Comparison of ENCODE assay signal across 27 cellular contexts in the genomic region with DNA sequence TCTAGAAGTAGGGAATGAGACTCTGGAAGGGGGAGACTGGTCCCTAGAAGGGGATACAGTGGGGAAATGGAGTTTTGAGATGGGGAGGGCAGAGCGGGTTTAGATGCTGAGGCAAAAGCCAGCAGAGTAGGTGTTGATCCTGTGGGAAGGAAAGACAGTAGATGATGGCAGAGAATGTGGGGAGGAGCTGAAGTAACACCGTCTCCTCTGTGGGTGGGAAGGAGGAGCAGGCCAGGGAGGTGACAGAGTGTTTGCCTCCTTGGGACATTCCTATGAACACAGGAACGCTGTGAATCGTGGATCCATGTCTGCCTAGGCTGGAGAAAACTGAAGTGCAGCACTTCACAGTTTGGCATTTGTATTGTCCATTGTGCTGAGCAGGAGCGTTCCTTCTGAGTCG. TPM values are rescaled to one million over a fixed set of nuclear protein-coding genes. Genes with fewer than 3 reads are reported as not detected.
A peak's percentile ranks its signal among the peaks of the same experiment; 100 is the strongest.
DNase-seq lines count a peak whose midpoint lies in the region; ATAC-seq, FAIRE-seq and TF ChIP-seq lines count a peak whose summit lies in the region.
"Had no signal": no experiment of that assay in that cellular context is flagged by ENCODE, and none has a peak within 500 bp of the region (broad histone marks: within the 10 kb centered on the region; RNA-seq: fewer than 3 reads in every experiment).

No MANE protein-coding gene starts in this region.

- H4K20me1 ChIP-seq in HepG2 (ENCODE audit: insufficient read depth, low read length) (no peaks in the 10 kb centered on the region), H1 (replicated peaks in 1 of 2; ENCODE audit: control insufficient read depth in 1 of 2, insufficient read depth in 2 of 2, low read length in 2 of 2) (no peaks in the 10 kb centered on the region)

- H3K9me3 Mint-ChIP-seq in nephron progenitor cell, result no peaks in the 10 kb centered on the region
- H3K9me3 Mint-ChIP-seq: CD8-positive, alpha-beta memory T cell; HFFc6 had no signal

- H3K4me1 ChIP-seq in HepG2 (ENCODE audit: insufficient read depth, low read length) (peaks cover 11% of the 10 kb centered on the region), right lobe of liver (no peaks in the 10 kb centered on the region), H1 (replicated peaks in 1 of 4; ENCODE audit: control insufficient read depth in 3 of 4, insufficient read depth in 4 of 4, low read length in 3 of 4) (no peaks in the 10 kb centered on the region)
- H3K4me1 ChIP-seq: HAP-1 had no signal

- no peaks in the 10 kb centered on the region; a peak in 1 of 5 replicates for H3K27me3 ChIP-seq in HepG2 (ENCODE audit: control insufficient read depth in 1 of 2, insufficient read depth in 2 of 2, low read length in 2 of 2)
- H3K27me3 ChIP-seq in right lobe of liver, result no peaks in the 10 kb centered on the region
- no peaks in the 10 kb centered on the region; a peak in 1 of 7 replicates for H3K27me3 ChIP-seq in H1 (replicated peaks in 1 of 4; ENCODE audit: control insufficient read depth in 3 of 4, extremely low read depth in 1 of 4, insufficient read depth in 3 of 4, low read length in 3 of 4)

- H3K27ac Mint-ChIP-seq in nephron progenitor cell, result peak overlapping the region; percentile 7
- H3K27ac Mint-ChIP-seq: HFFc6 had no signal

- H3K4me1 Mint-ChIP-seq in nephron progenitor cell, result peaks cover 30% of the 10 kb centered on the region
- H3K4me1 Mint-ChIP-seq: CD4-positive, CD25-positive, alpha-beta regulatory T cell; CD8-positive, alpha-beta memory T cell had no signal

- 0 out of 2 replicates have a peak overlapping the region, but pooled peaks have one; percentile 14 for H2BK12ac ChIP-seq in H1 (ENCODE audit: low read depth, low read length)

- TF ChIP-seq POLR2A in HepG2 (IDR thresholded peaks at IDR 0.05; ENCODE audit: insufficient read depth in 1 of 2, low read depth in 2 of 2, low read length in 2 of 2) (no peak), right lobe of liver (IDR thresholded peaks at IDR 0.05) (no peak), H1 (IDR thresholded peaks at IDR 0.05; ENCODE audit: control extremely low read depth in 1 of 2, low read depth in 2 of 2, low read length in 2 of 2) (no peak)

- no peak overlapping the region for H3K56ac ChIP-seq in H1 (replicated peaks; ENCODE audit: insufficient read length, low read depth, low read length)

- no peak overlapping the region for H2BK15ac ChIP-seq in H1 (ENCODE audit: low read length)

- no peaks in the 10 kb centered on the region for H3K23me2 ChIP-seq in H1 (ENCODE audit: low read depth, low read length)

- peaks cover 8% of the 10 kb centered on the region for H3K27me3 Mint-ChIP-seq in nephron progenitor cell (ENCODE audit: low read depth, poor library complexity)

- FAIRE-seq in HepG2 (lab: Jason Lieb, UNC), result no peak
- no peak for FAIRE-seq in H1 (lab: Jason Lieb, UNC)
- FAIRE-seq: GM12878, HTR-8/SVneo had no signal

- H3K9ac ChIP-seq in HepG2 (ENCODE audit: insufficient read depth, low read depth, low read length), result no peak overlapping the region
- H3K9ac ChIP-seq in H1 (replicated peaks in 1 of 4; ENCODE audit: extremely low read depth in 1 of 4, low read depth in 3 of 4, low read length in 3 of 4), result no peak overlapping the region
- H3K9ac ChIP-seq: KMS-11 had no signal

- TF ChIP-seq CTCF in HepG2 (CRISPR knock-in tag; IDR thresholded peaks at IDR 0.05), result no peak
- no peak for TF ChIP-seq CTCF in right lobe of liver (IDR thresholded peaks at IDR 0.05)
- TF ChIP-seq CTCF in H1 (IDR thresholded peaks at IDR 0.05; ENCODE audit: control extremely low read depth in 1 of 3, insufficient read depth in 1 of 3, low read depth in 1 of 3, low read length in 3 of 3), result no peak
- no peak for TF ChIP-seq CTCF in nephron progenitor cell (IDR thresholded peaks at IDR 0.05)

- H3K9me3 ChIP-seq in HepG2 (ENCODE audit: low read length), result no peaks in the 10 kb centered on the region
- no peaks in the 10 kb centered on the region for H3K9me3 ChIP-seq in right lobe of liver
- no peaks in the 10 kb centered on the region for H3K9me3 ChIP-seq in H1 (ENCODE audit: insufficient read depth in 2 of 2, low read depth in 1 of 2, low read length in 1 of 2)
- H3K9me3 ChIP-seq: HAP-1 had no signal

- no peak overlapping the region for H2AFZ ChIP-seq in HepG2 (ENCODE audit: low read length)
- no peak overlapping the region for H2AFZ ChIP-seq in H1 (ENCODE audit: low read length)

- DNase-seq in HepG2 (ENCODE audit: low spot score), result no peak
- DNase-seq in right lobe of liver, result no peak
- no peak for DNase-seq in H1 (ENCODE audit: low read depth in 1 of 2, low spot score in 2 of 2)
- no peak for DNase-seq in nephron progenitor cell
- peak; percentile 37 for DNase-seq in posterior vena cava (ENCODE audit: low spot score)
- no peak for DNase-seq in HEK293T (ENCODE audit: extremely low spot score)
- no peak for DNase-seq in globus pallidus (ENCODE audit: low spot score)
- DNase-seq: 8988T; C1 segment of cervical spinal cord; CD4-positive, CD25-positive, alpha-beta regulatory T cell; CD8-positive, alpha-beta memory T cell; COR-L47; DMS 273 treated with DMSO at 0.1 percent for 48 hours; DMS53; DND-41; EL; HFFc6 had no signal

- no peak overlapping the region for H3K23ac ChIP-seq in H1 (ENCODE audit: insufficient read length)

- TF ChIP-seq EP300 in HepG2 (IDR thresholded peaks at IDR 0.05; ENCODE audit: low read depth in 2 of 2, low read length in 2 of 2), result no peak
- TF ChIP-seq EP300 in HepG2 (CRISPR knock-in tag; IDR thresholded peaks at IDR 0.05; ENCODE audit: borderline replicate concordance), result no peak
- TF ChIP-seq EP300 in H1 (IDR thresholded peaks at IDR 0.05; ENCODE audit: borderline replicate concordance in 1 of 2, low read depth in 2 of 2, low read length in 2 of 2), result no peak

- H3K27ac ChIP-seq in HepG2 (ENCODE audit: extremely low read length, insufficient read depth, low read length) (no peak overlapping the region), right lobe of liver (no peak overlapping the region), H1 (ENCODE audit: low read depth, low read length) (no peak overlapping the region)
- H3K27ac ChIP-seq: HL-60, KMS-11 had no signal

- CTCF ChIA-PET in HepG2 (lab: Yijun Ruan, JAX; ENCODE audit: low intra/inter-chr PET ratio, low total read pairs), result no interaction called here
- CTCF ChIA-PET in H1 (lab: Charles Lee; ENCODE audit: partially characterized antibody), result interaction anchor here (1.1 to 3.5 kb wide), 10 partner anchors 9 to 92 kb away, joined by 3 to 19 read pairs (median 5); a partner anchor contains a TSS
- CTCF ChIA-PET in HEK293T (lab: Yijun Ruan, JAX), result no interaction called here

- H4K5ac ChIP-seq in H1 (ENCODE audit: insufficient read length, low read depth, low read length), result no peak overlapping the region

- intact Hi-C loops in HepG2 (cut with micrococcal nuclease; ENCODE audit: unreplicated experiment), result no loop called here
- intact Hi-C loops in right lobe of liver (cut with DNase I), result no loop called here
- intact Hi-C loops in posterior vena cava (cut with DNase I), result no loop called here

- no peaks in the 10 kb centered on the region for H3K79me1 ChIP-seq in H1 (ENCODE audit: low read depth, low read length)

- 14% methylated on average over 6 of the region's 6 CpGs for WGBS in HepG2 (ENCODE audit: low lambda C conversion rate)
- 63% methylated on average over 2 of the region's 6 CpGs for WGBS in right lobe of liver (ENCODE audit: insufficient coverage, low coverage, low lambda C conversion rate, missing lambda C conversion rate)
- whole genome bisulfite sequencing in H1 (ENCODE audit: extremely low coverage in 1 of 2, insufficient coverage in 1 of 2, insufficient read length in 1 of 2, insufficient replicate concordance in 2 of 2, low coverage in 1 of 2, low lambda C conversion rate in 2 of 2, missing lambda C conversion rate in 1 of 2), 2 experiments, result 91% methylated on average over 6 of the region's 6 CpGs; no CpG with 5 or more reads in 1 of the 2 experiments

- no peak overlapping the region for H3K4me3 Mint-ChIP-seq in nephron progenitor cell
- H3K4me3 Mint-ChIP-seq: CD4-positive, CD25-positive, alpha-beta regulatory T cell; CD8-positive, alpha-beta memory T cell; HFFc6 had no signal

- H3K4ac ChIP-seq in H1 (replicated peaks; ENCODE audit: insufficient read length, low read depth, low read length), result no peak overlapping the region

- H3K4me3 ChIP-seq in HepG2 (replicated peaks in 1 of 3; ENCODE audit: insufficient read depth in 1 of 3, low read depth in 2 of 3, low read length in 3 of 3) (no peak overlapping the region), right lobe of liver (no peak overlapping the region), H1 (ENCODE audit: extremely low read depth in 1 of 4, insufficient read depth in 2 of 4, low read depth in 3 of 4, low read length in 4 of 4) (no peak overlapping the region)
- H3K4me3 ChIP-seq: GM12878, HAP-1 had no signal

- in situ Hi-C loops in HepG2 (cut with HindIII; ENCODE audit: extremely low pct_ligation_motif_present, low pct_unique_long_range_greater_than_20kb), result no loop called here

- H3K79me2 ChIP-seq in HepG2 (ENCODE audit: insufficient read depth, low read length), result no peaks in the 10 kb centered on the region
- no peaks in the 10 kb centered on the region for H3K79me2 ChIP-seq in H1 (ENCODE audit: control insufficient read depth in 1 of 2, insufficient read depth in 2 of 2, low read length in 2 of 2)

- no peak overlapping the region for H2BK5ac ChIP-seq in H1 (ENCODE audit: low read depth, low read length)

- H3K4me2 ChIP-seq in HepG2 (ENCODE audit: low read depth, low read length) (peak overlapping the region; percentile 57), H1 (ENCODE audit: insufficient read depth in 1 of 2, low read depth in 2 of 2, low read length in 2 of 2) (no peak overlapping the region)
- H3K4me2 ChIP-seq: KMS-11 had no signal

- H3K14ac ChIP-seq in H1 (ENCODE audit: insufficient read length), result no peak overlapping the region

- POLR2A ChIA-PET in HepG2 (lab: Yijun Ruan, JAX) (no interaction called here), H1 (lab: Charles Lee; ENCODE audit: partially characterized antibody) (interaction anchor here (0.7 kb wide), 1 partner anchor 9 kb away, joined by 3 read pairs; no protein-coding TSS in a partner anchor), HEK293T (lab: Yijun Ruan, JAX) (no interaction called here)

- BruUV-seq in HepG2 (replicated peaks; lab: Mats Ljungman, UMichigan), result no TSS peak

- no peak for TF ChIP-seq RAD21 in HepG2 (CRISPR knock-in tag; IDR thresholded peaks at IDR 0.05)
- no peak for TF ChIP-seq RAD21 in H1 (IDR thresholded peaks at IDR 0.05 in 1 of 2, conservative IDR thresholded peaks at IDR 0.05 in 1 of 2; ENCODE audit: low read depth in 2 of 2, low read length in 2 of 2)

- no peak overlapping the region for H4K91ac ChIP-seq in H1 (replicated peaks; ENCODE audit: insufficient read length, low read length)

- H3K36me3 ChIP-seq in HepG2 (replicated peaks in 1 of 2; ENCODE audit: control insufficient read depth in 1 of 2, insufficient read depth in 2 of 2, low read length in 2 of 2), result no peaks in the 10 kb centered on the region
- H3K36me3 ChIP-seq in right lobe of liver, result no peaks in the 10 kb centered on the region
- H3K36me3 ChIP-seq in H1 (ENCODE audit: control insufficient read depth in 2 of 4, insufficient read depth in 4 of 4, low read length in 3 of 4), result no peaks in the 10 kb centered on the region
- H3K36me3 ChIP-seq: HAP-1 had no signal

- H3K36me3 Mint-ChIP-seq in nephron progenitor cell (ENCODE audit: low read depth), result no peaks in the 10 kb centered on the region

- no peak overlapping the region for H4K8ac ChIP-seq in H1 (ENCODE audit: extremely low read depth, insufficient read depth, low read length)

- H2BK20ac ChIP-seq in H1 (ENCODE audit: low read length), result no peak overlapping the region

- no peak overlapping the region for H2BK120ac ChIP-seq in H1 (replicated peaks; ENCODE audit: low read depth, low read length)

- no peak overlapping the region for H2AK5ac ChIP-seq in H1 (ENCODE audit: low read depth, low read length)

- ATAC-seq in HepG2 (no peak; the same call in 1 of the 3 replicates), right lobe of liver (no peak), GM21717 (IDR thresholded peaks at IDR 0.05; ENCODE audit: unreplicated experiment) (no peak)
- ATAC-seq: GM12878 had no signal

- no peak overlapping the region for H3K18ac ChIP-seq in H1 (ENCODE audit: extremely low read depth, low read length)

RNA-seq across cellular contexts. Expression of a gene that starts 20.4 kb away (rescaled TPM):
- total RNA-seq in HepG2 (2016; rRNA removed; fragmentation: Illumina TruSeq; extraction: Trizol) (not detected in 2 replicates), right lobe of liver (under 1 TPM in 1 of 6 experiments, not detected in 5; 0.06 TPM), posterior vena cava (under 1 TPM in 1 of 2 donors, not detected in 1; 0.14 TPM)
- not detected in 2 replicates for total RNA-seq in HepG2 (2016; cell fraction: cytosol; rRNA removed; fragmentation: Illumina TruSeq; extraction: Trizol; ENCODE audit: low read depth)
- total RNA-seq in HepG2 (2016; cell fraction: insoluble cytoplasmic fraction; rRNA removed; fragmentation: Illumina TruSeq; extraction: Trizol), result not detected in 2 replicates
- total RNA-seq in HepG2 (2016; cell fraction: membrane; rRNA removed; fragmentation: Illumina TruSeq; extraction: Trizol), result not detected in 2 replicates
- total RNA-seq in HepG2 (2016; cell fraction: nucleus; rRNA removed; fragmentation: Illumina TruSeq; extraction: Trizol), result not detected in 2 replicates
- polyA plus RNA-seq in HepG2 (2011; rRNA removed) (not detected in 2 replicates), H1 (2011; rRNA removed) (not detected in 2 replicates)
- polyA plus RNA-seq in HepG2 (2011; cell fraction: cytosol; rRNA removed), result not detected in 2 replicates
- polyA plus RNA-seq in HepG2 (2011; cell fraction: nucleus; rRNA removed), result not detected in 2 replicates
- polyA plus RNA-seq in HepG2 (2012), result not detected in 2 replicates
- polyA plus RNA-seq in HepG2 (2016; cell fraction: cytosol; fragmentation: Illumina TruSeq; extraction: Trizol; ENCODE audit: low read depth), result not detected in 2 replicates
- polyA plus RNA-seq in HepG2 (2016; cell fraction: insoluble cytoplasmic fraction; fragmentation: Illumina TruSeq; extraction: Trizol; ENCODE audit: low read depth), result not detected in 2 replicates
- not detected in 2 replicates for polyA plus RNA-seq in HepG2 (2016; cell fraction: membrane; fragmentation: Illumina TruSeq; extraction: Trizol; ENCODE audit: low read depth)
- not detected in 2 replicates for polyA plus RNA-seq in HepG2 (2016; cell fraction: nucleus; fragmentation: Illumina TruSeq; extraction: Trizol; ENCODE audit: insufficient read depth, low read depth)
- 0.05 TPM in 1 of 2 replicates, not detected in the other for polyA minus RNA-seq in HepG2 (2011; rRNA and poly(A)+ RNA removed; ENCODE audit: low replicate concordance)
- not detected in 2 replicates for polyA minus RNA-seq in HepG2 (2011; cell fraction: cytosol; rRNA and poly(A)+ RNA removed)
- not detected in 2 replicates for polyA minus RNA-seq in HepG2 (2011; cell fraction: nucleus; rRNA and poly(A)+ RNA removed)
- total RNA-seq in H1 (2021; fragmentation: NEBNext Ultra II Directional; extraction: Animal tissue kit (Norgen Biotek cat#: 25700)), result not detected in 2 replicates
- polyA plus RNA-seq in H1 (2011; cell fraction: cytosol; rRNA removed), result not detected
- polyA plus RNA-seq in H1 (2011; cell fraction: nucleus; rRNA removed), result not detected
- not detected in 4 replicates for polyA plus RNA-seq in H1 (2012, experiment 1 of 2)
- not detected for polyA plus RNA-seq in H1 (2012, experiment 2 of 2)
- polyA plus RNA-seq in H1 (2013, experiment 1 of 2), result not detected
- 0.02 TPM for polyA plus RNA-seq in H1 (2013, experiment 2 of 2)
- not detected in 2 replicates for polyA minus RNA-seq in H1 (2011; rRNA and poly(A)+ RNA removed)
- not detected for polyA minus RNA-seq in H1 (2011; cell fraction: cytosol; rRNA and poly(A)+ RNA removed)
- polyA minus RNA-seq in H1 (2011; cell fraction: nucleus; rRNA and poly(A)+ RNA removed), result not detected
- total RNA-seq: A673; CD4-positive, CD25-positive, alpha-beta regulatory T cell; CD8-positive, alpha-beta memory T cell; G401; GM12878; H4; HFFc6 had no signal
- polyA plus RNA-seq: AG04450; CD8-positive, alpha-beta memory T cell; GM12878 had no signal

RNA-seq across cellular contexts. Expression of a gene that starts 45.5 kb away (rescaled TPM):
- total RNA-seq in HepG2 (2016; rRNA removed; fragmentation: Illumina TruSeq; extraction: Trizol) (94.7 and 102 TPM in 2 replicates), right lobe of liver (10 to 100 TPM; 31.0 to 41.1 (median 34.2) TPM), posterior vena cava (10 to 100 TPM; 62.4 to 73.6 TPM)
- total RNA-seq in HepG2 (2016; cell fraction: cytosol; rRNA removed; fragmentation: Illumina TruSeq; extraction: Trizol; ENCODE audit: low read depth), result 237 and 254 TPM in 2 replicates
- total RNA-seq in HepG2 (2016; cell fraction: insoluble cytoplasmic fraction; rRNA removed; fragmentation: Illumina TruSeq; extraction: Trizol), result 97.5 and 99.9 TPM in 2 replicates
- total RNA-seq in HepG2 (2016; cell fraction: membrane; rRNA removed; fragmentation: Illumina TruSeq; extraction: Trizol), result 254 and 267 TPM in 2 replicates
- 38.0 and 46.0 TPM in 2 replicates for total RNA-seq in HepG2 (2016; cell fraction: nucleus; rRNA removed; fragmentation: Illumina TruSeq; extraction: Trizol)
- polyA plus RNA-seq in HepG2 (2011; rRNA removed) (51.6 and 66.4 TPM in 2 replicates), H1 (2011; rRNA removed) (59.5 and 78.4 TPM in 2 replicates)
- polyA plus RNA-seq in HepG2 (2011; cell fraction: cytosol; rRNA removed), result 79.3 and 107 TPM in 2 replicates
- polyA plus RNA-seq in HepG2 (2011; cell fraction: nucleus; rRNA removed), result 10.7 and 18.5 TPM in 2 replicates
- polyA plus RNA-seq in HepG2 (2012), result 84.0 and 95.6 TPM in 2 replicates
- 355 and 363 TPM in 2 replicates for polyA plus RNA-seq in HepG2 (2016; cell fraction: cytosol; fragmentation: Illumina TruSeq; extraction: Trizol; ENCODE audit: low read depth)
- 109 and 111 TPM in 2 replicates for polyA plus RNA-seq in HepG2 (2016; cell fraction: insoluble cytoplasmic fraction; fragmentation: Illumina TruSeq; extraction: Trizol; ENCODE audit: low read depth)
- polyA plus RNA-seq in HepG2 (2016; cell fraction: membrane; fragmentation: Illumina TruSeq; extraction: Trizol; ENCODE audit: low read depth), result 266 and 280 TPM in 2 replicates
- 65.3 and 74.1 TPM in 2 replicates for polyA plus RNA-seq in HepG2 (2016; cell fraction: nucleus; fragmentation: Illumina TruSeq; extraction: Trizol; ENCODE audit: insufficient read depth, low read depth)
- polyA minus RNA-seq in HepG2 (2011; rRNA and poly(A)+ RNA removed; ENCODE audit: low replicate concordance), result 16.0 and 16.9 TPM in 2 replicates
- polyA minus RNA-seq in HepG2 (2011; cell fraction: cytosol; rRNA and poly(A)+ RNA removed), result 12.8 and 20.9 TPM in 2 replicates
- 13.5 and 25.4 TPM in 2 replicates for polyA minus RNA-seq in HepG2 (2011; cell fraction: nucleus; rRNA and poly(A)+ RNA removed)
- total RNA-seq in H1 (2021; fragmentation: NEBNext Ultra II Directional; extraction: Animal tissue kit (Norgen Biotek cat#: 25700)), result 108 and 113 TPM in 2 replicates
- 107 TPM for polyA plus RNA-seq in H1 (2011; cell fraction: cytosol; rRNA removed)
- 17.3 TPM for polyA plus RNA-seq in H1 (2011; cell fraction: nucleus; rRNA removed)
- 85.1 to 135 TPM (median 91.4 TPM) in 4 replicates for polyA plus RNA-seq in H1 (2012, experiment 1 of 2)
- polyA plus RNA-seq in H1 (2012, experiment 2 of 2), result 90.6 TPM
- polyA plus RNA-seq in H1 (2013, experiment 1 of 2), result 105 TPM
- 107 TPM for polyA plus RNA-seq in H1 (2013, experiment 2 of 2)
- 25.4 and 26.4 TPM in 2 replicates for polyA minus RNA-seq in H1 (2011; rRNA and poly(A)+ RNA removed)
- polyA minus RNA-seq in H1 (2011; cell fraction: cytosol; rRNA and poly(A)+ RNA removed), result 31.1 TPM
- polyA minus RNA-seq in H1 (2011; cell fraction: nucleus; rRNA and poly(A)+ RNA removed), result 15.2 TPM
